ENCODE assay signal across 8 cellular contexts in genomic region chr19:49133621-49134454, GRCh38.
A peak's percentile ranks its signal among the peaks of the same experiment; 100 is the strongest.
DNase-seq lines count a peak whose midpoint lies in the region; ATAC-seq lines count a peak whose summit lies in the region.

No MANE protein-coding gene starts in this region.

- peak; percentile 62 for DNase-seq in activated naive CD4-positive, alpha-beta T cell treated with anti-CD3 and anti-CD28 coated beads, Interleukin-2, amount 10 ng/mL, durations not matched to agents 7 days and 5 days
- peak; percentile 60 for DNase-seq in stimulated activated CD4-positive, alpha-beta T cell treated with anti-CD3 and anti-CD28 coated beads, Interleukin-4, amount 100 ng/mL, for 1 hour
- DNase-seq in putamen (ENCODE audit: low spot score) (no peak), NCI-H1930 (lab: John Stamatoyannopoulos, UW) (no peak)

- peaks cover 12% of the 10 kb centered on the region for H3K4me1 Mint-ChIP-seq in activated naive CD4-positive, alpha-beta T cell treated with anti-CD3 and anti-CD28 coated beads, Interleukin-2, amount 10 ng/mL, durations not matched to agents 7 days and 5 days

- no peaks in the 10 kb centered on the region for H3K36me3 Mint-ChIP-seq in activated naive CD4-positive, alpha-beta T cell treated with anti-CD3 and anti-CD28 coated beads, Interleukin-2, amount 10 ng/mL, durations not matched to agents 7 days and 5 days

- H3K9ac ChIP-seq in HUES6 (ENCODE audit: low read length) = no peak overlapping the region
- H3K9ac ChIP-seq in iPS-15b (ENCODE audit: low read depth, low read length) = no peak overlapping the region

- no peaks in the 10 kb centered on the region for H3K9me3 Mint-ChIP-seq in activated naive CD4-positive, alpha-beta T cell treated with anti-CD3 and anti-CD28 coated beads, Interleukin-2, amount 10 ng/mL, durations not matched to agents 7 days and 5 days

- no peaks in the 10 kb centered on the region for H3K27me3 ChIP-seq in HUES6 (ENCODE audit: control insufficient read depth, insufficient read depth, low read length)
- H3K27me3 ChIP-seq in iPS-15b (ENCODE audit: control insufficient read depth, insufficient read depth, low read length) = no peaks in the 10 kb centered on the region

- H3K4me3 ChIP-seq in HUES6 (ENCODE audit: low read depth, low read length) (peak overlapping the region; percentile 57), iPS-15b (ENCODE audit: low read depth, low read length) (peak overlapping the region; percentile 52)

- CTCF ChIA-PET in activated naive CD4-positive, alpha-beta T cell treated with anti-CD3 and anti-CD28 coated beads, Interleukin-2, amount 10 ng/mL, durations not matched to agents 7 days and 5 days (lab: Charles Lee) = interaction anchor here (1.4 kb wide), 1 partner anchor 36 kb away, joined by 3 read pairs; no protein-coding TSS in a partner anchor

- ATAC-seq in GM21423 (IDR thresholded peaks at IDR 0.05; ENCODE audit: unreplicated experiment) = no peak
- no peak for ATAC-seq in HG02588 (IDR thresholded peaks at IDR 0.05; ENCODE audit: unreplicated experiment)

- H3K4me1 ChIP-seq in HUES6 (ENCODE audit: control insufficient read depth, insufficient read depth, low read length) (peaks cover 29% of the 10 kb centered on the region), iPS-15b (ENCODE audit: control insufficient read depth, insufficient read depth, low read length) (peaks cover 11% of the 10 kb centered on the region)

- no peak overlapping the region for H3K27ac ChIP-seq in HUES6 (ENCODE audit: low read depth, low read length)

- H3K4me3 Mint-ChIP-seq in activated naive CD4-positive, alpha-beta T cell treated with anti-CD3 and anti-CD28 coated beads, Interleukin-2, amount 10 ng/mL, durations not matched to agents 7 days and 5 days = peak overlapping the region; percentile 54

- no peak overlapping the region for H3K27ac Mint-ChIP-seq in activated naive CD4-positive, alpha-beta T cell treated with anti-CD3 and anti-CD28 coated beads, Interleukin-2, amount 10 ng/mL, durations not matched to agents 7 days and 5 days

- peaks cover 37% of the 10 kb centered on the region for H3K27me3 Mint-ChIP-seq in activated naive CD4-positive, alpha-beta T cell treated with anti-CD3 and anti-CD28 coated beads, Interleukin-2, amount 10 ng/mL, durations not matched to agents 7 days and 5 days

- H3K36me3 ChIP-seq in HUES6 (ENCODE audit: control insufficient read depth, insufficient read depth, low read length) (peaks cover 3% of the 10 kb centered on the region; the same call in 1 of the 2 replicates), iPS-15b (ENCODE audit: control insufficient read depth, insufficient read depth, low read length) (peaks cover 3% of the 10 kb centered on the region)

- H3K9me3 ChIP-seq in HUES6 (ENCODE audit: control insufficient read depth, insufficient read depth, low read depth, low read length) = no peaks in the 10 kb centered on the region
- H3K9me3 ChIP-seq in iPS-15b (ENCODE audit: control insufficient read depth, insufficient read depth, low read length) = no peaks in the 10 kb centered on the region

Comparison
In these comparisons a context has a peak if more than half of its experiments do, and no peak if none do; other contexts are left out.
1. DNase-seq: peak in activated naive CD4-positive, alpha-beta T cell treated with anti-CD3 and anti-CD28 coated beads, Interleukin-2, amount 10 ng/mL, durations not matched to agents 7 days and 5 days (single experiment) and stimulated activated CD4-positive, alpha-beta T cell treated with anti-CD3 and anti-CD28 coated beads, Interleukin-4, amount 100 ng/mL, for 1 hour (single experiment); none in putamen (single experiment) and NCI-H1930 (0 of 2).